1 cellular context compared by ENCODE assay signal in genomic region chr17:28854457-28855382, GRCh38.
TF ChIP-seq lines count a peak whose summit lies in the region.

Gene ERAL1, plus strand, starts transcription at chr17:28855016. Its CDS starts 19 bp downstream, at chr17:28855035.

TF ChIP-seq in HepG2, 621 proteins besides CTCF, POLR2A, EP300 and RAD21 (continued from another document and continues in another):
- TF ChIP-seq ZNF407 (CRISPR knock-in tag; IDR thresholded peaks at IDR 0.05; ENCODE audit: not compliant biosample characterization) (peak; percentile 45), HOXD1 (CRISPR knock-in tag; IDR thresholded peaks at IDR 0.05) (0 out of 2 replicates have a peak, but pooled peaks have one; percentile 62), FOXK1 (CRISPR knock-in tag; IDR thresholded peaks at IDR 0.05; ENCODE audit: borderline replicate concordance, low read depth) (peak; percentile 51; the same call in 1 of the 2 replicates), PCBP1 (IDR thresholded peaks at IDR 0.05; ENCODE audit: borderline replicate concordance, low read depth, low read length) (no peak), ZGPAT (CRISPR knock-in tag; IDR thresholded peaks at IDR 0.05) (peak; percentile 69), HNRNPUL1 (IDR thresholded peaks at IDR 0.05; ENCODE audit: low read depth, low read length) (no peak), PRPF4 (IDR thresholded peaks at IDR 0.05; ENCODE audit: low read depth, low read length, poor library complexity, severe bottlenecking) (no peak), ZNF687 (CRISPR knock-in tag; IDR thresholded peaks at IDR 0.05) (peak; percentile 87), FOXC1 (CRISPR knock-in tag; IDR thresholded peaks at IDR 0.05; ENCODE audit: borderline replicate concordance) (peak; percentile 60; the same call in 1 of the 2 replicates), HHEX (CRISPR knock-in tag; IDR thresholded peaks at IDR 0.05) (no peak), GATAD1 (CRISPR knock-in tag; IDR thresholded peaks at IDR 0.05) (peak; percentile 100), HNF1B (CRISPR knock-in tag; IDR thresholded peaks at IDR 0.05) (0 out of 2 replicates have a peak, but pooled peaks have one; percentile 14), KDM5A (IDR thresholded peaks at IDR 0.05; ENCODE audit: borderline replicate concordance, low read length) (peak; percentile 96), THAP7 (CRISPR knock-in tag; IDR thresholded peaks at IDR 0.05) (peak; percentile 45; the same call in 1 of the 2 replicates), FLYWCH1 (CRISPR knock-in tag; IDR thresholded peaks at IDR 0.05) (no peak), TRIM24 (CRISPR knock-in tag; IDR thresholded peaks at IDR 0.05) (no peak), NR0B2 (CRISPR knock-in tag; IDR thresholded peaks at IDR 0.05) (peak; percentile 75), IRF9 (CRISPR knock-in tag; IDR thresholded peaks at IDR 0.05; ENCODE audit: borderline replicate concordance) (no peak; the same call in 1 of the 2 replicates), ELF4 (CRISPR knock-in tag; IDR thresholded peaks at IDR 0.05; ENCODE audit: borderline replicate concordance) (no peak), ZNF839 (CRISPR knock-in tag; IDR thresholded peaks at IDR 0.05; ENCODE audit: borderline replicate concordance) (peak; percentile 91; the same call in 1 of the 2 replicates), ATF1 (CRISPR knock-in tag; IDR thresholded peaks at IDR 0.05) (peak; percentile 70; the same call in 1 of the 2 replicates), CCAR2 (optimal IDR thresholded peaks at IDR 0.05; ENCODE audit: low read depth, low read length) (no peak), ZNF20 (CRISPR knock-in tag; IDR thresholded peaks at IDR 0.05) (no peak), HMG20A (CRISPR knock-in tag; IDR thresholded peaks at IDR 0.05; ENCODE audit: borderline replicate concordance) (no peak), ZNF672 (CRISPR knock-in tag; IDR thresholded peaks at IDR 0.05) (no peak), ATF2 (CRISPR knock-in tag; IDR thresholded peaks at IDR 0.05) (peak; percentile 35; the same call in 1 of the 2 replicates), GPN1 (CRISPR knock-in tag; IDR thresholded peaks at IDR 0.05; ENCODE audit: borderline replicate concordance) (no peak), ZNF280D (CRISPR knock-in tag; IDR thresholded peaks at IDR 0.05) (peak; percentile 42; the same call in 1 of the 2 replicates), HMGA1 (CRISPR knock-in tag; conservative IDR thresholded peaks at IDR 0.05) (no peak), IRX3 (CRISPR knock-in tag; IDR thresholded peaks at IDR 0.05; ENCODE audit: borderline replicate concordance, low read depth) (no peak)
